In genomic region chr17:1473841-1474240, GRCh38 we compare ENCODE assay signal across 1 cellular context.
TF ChIP-seq lines count a peak whose summit lies in the region.

No MANE protein-coding gene starts in this region.

TF ChIP-seq in GM12878, 131 proteins besides CTCF, POLR2A, EP300 and RAD21 (continued from another document):
- TF ChIP-seq RUNX3 (IDR thresholded peaks at IDR 0.05; ENCODE audit: low read length) (peak; percentile 88), MEF2A (IDR thresholded peaks at IDR 0.05; ENCODE audit: insufficient read depth, low read depth, low read length) (peak; percentile 58; the same call in 1 of the 2 replicates), IKZF2 (IDR thresholded peaks at IDR 0.05) (no peak), HSF1 (IDR thresholded peaks at IDR 0.05; ENCODE audit: low read depth, low read length) (no peak), SIX5 (IDR thresholded peaks at IDR 0.05; ENCODE audit: low read depth, low read length, severe bottlenecking) (no peak), MTA3 (IDR thresholded peaks at IDR 0.05; ENCODE audit: borderline replicate concordance, low read length) (no peak; the same call in 1 of the 2 replicates), CHD2 (IDR thresholded peaks at IDR 0.05; ENCODE audit: borderline replicate concordance, low read depth, low read length) (no peak), MTA2 (IDR thresholded peaks at IDR 0.05; ENCODE audit: low read depth) (no peak), PML (IDR thresholded peaks at IDR 0.05; ENCODE audit: low read length) (no peak), ESRRA (IDR thresholded peaks at IDR 0.05; ENCODE audit: low read length) (no peak), PAX5 (IDR thresholded peaks at IDR 0.05; ENCODE audit: borderline replicate concordance, low read depth, low read length) (no peak), E4F1 (IDR thresholded peaks at IDR 0.05; ENCODE audit: borderline replicate concordance, partially characterized antibody) (no peak), STAT1 (conservative IDR thresholded peaks at IDR 0.05) (no peak), CEBPB (IDR thresholded peaks at IDR 0.05; ENCODE audit: borderline replicate concordance in 1 of 2, low read depth in 2 of 2, low read length in 2 of 2) (no peak), ETV6 (conservative IDR thresholded peaks at IDR 0.05 in 1 of 2, IDR thresholded peaks at IDR 0.05 in 1 of 2; ENCODE audit: borderline replicate concordance in 1 of 2, low read depth in 1 of 2) (no peak), USF1 (IDR thresholded peaks at IDR 0.05; ENCODE audit: borderline replicate concordance, extremely low read length, insufficient read depth, low read depth, low read length) (no peak), NBN (IDR thresholded peaks at IDR 0.05) (no peak), IRF4 (IDR thresholded peaks at IDR 0.05; ENCODE audit: low read depth, low read length) (no peak), FOXK2 (IDR thresholded peaks at IDR 0.05) (peak; percentile 74), RELB (IDR thresholded peaks at IDR 0.05; ENCODE audit: low read depth) (no peak; the same call in 1 of the 2 replicates), RELA (IDR thresholded peaks at IDR 0.05; ENCODE audit: borderline replicate concordance, partially characterized antibody) (no peak), POLR2AphosphoS2 (IDR thresholded peaks at IDR 0.05; ENCODE audit: low read depth, low read length) (no peak), PAX8 (IDR thresholded peaks at IDR 0.05) (no peak), JUND (IDR thresholded peaks at IDR 0.05; ENCODE audit: low read depth, low read length) (no peak), NR2F1 (conservative IDR thresholded peaks at IDR 0.05) (no peak), CEBPZ (IDR thresholded peaks at IDR 0.05; ENCODE audit: low read depth, low read length) (no peak), RBBP5 (conservative IDR thresholded peaks at IDR 0.05) (no peak), SMAD1 (IDR thresholded peaks at IDR 0.05; ENCODE audit: low read depth, partially characterized antibody) (no peak), ATF3 (IDR thresholded peaks at IDR 0.05; ENCODE audit: borderline replicate concordance, extremely low read depth, low read depth, low read length) (no peak), ZBED1 (IDR thresholded peaks at IDR 0.05; ENCODE audit: borderline replicate concordance) (peak; percentile 28; the same call in 1 of the 2 replicates), MYB (IDR thresholded peaks at IDR 0.05; ENCODE audit: borderline replicate concordance, low read depth, low read length) (no peak), E2F4 (IDR thresholded peaks at IDR 0.05; ENCODE audit: low read depth, low read length) (no peak), CBX5 (IDR thresholded peaks at IDR 0.05; ENCODE audit: low read depth) (no peak), LARP7 (IDR thresholded peaks at IDR 0.05) (no peak), IKZF1 (conservative IDR thresholded peaks at IDR 0.05) (peak; percentile 43; the same call in 1 of the 2 replicates), IRF3 (IDR thresholded peaks at IDR 0.05) (no peak), TBL1XR1 (IDR thresholded peaks at IDR 0.05; ENCODE audit: low read depth, low read length) (no peak), EZH2 (IDR thresholded peaks at IDR 0.05; ENCODE audit: borderline replicate concordance, control insufficient read depth, low read depth, low read length) (no peak), TCF12 (IDR thresholded peaks at IDR 0.05; ENCODE audit: low read depth, low read length) (peak; percentile 72; the same call in 1 of the 2 replicates), CREB1 (IDR thresholded peaks at IDR 0.05; ENCODE audit: low read depth) (no peak)
